In the genomic region with DNA sequence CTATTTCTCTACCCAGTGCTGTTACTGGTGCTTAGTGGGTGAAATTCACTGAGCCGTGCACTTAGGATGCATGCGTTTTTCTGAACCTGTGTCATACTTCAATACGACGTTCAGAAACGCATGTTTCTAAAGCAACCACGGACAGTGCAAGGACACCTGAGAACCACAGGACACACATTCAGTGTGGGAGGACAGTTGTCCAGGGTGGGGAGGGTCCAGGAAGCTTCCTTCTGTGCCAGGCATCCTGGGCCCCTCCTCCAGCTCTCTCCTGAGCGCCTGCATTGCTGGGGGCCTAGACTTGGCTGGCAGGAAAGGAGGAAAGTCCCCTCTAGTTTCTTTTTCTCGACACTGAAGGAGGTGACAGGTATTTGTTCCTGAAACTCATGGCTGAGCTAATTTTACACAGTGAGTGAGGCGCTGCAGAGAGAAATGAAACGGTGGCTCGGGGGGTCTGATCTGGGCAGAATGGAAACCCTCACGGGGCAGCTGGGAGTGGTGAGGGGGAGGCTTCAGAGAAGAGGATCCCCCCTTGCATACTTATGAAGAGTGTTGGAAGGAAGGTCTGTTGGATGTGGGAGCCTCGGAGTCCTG, we compare ENCODE assay signal across 9 cellular contexts.
DNase-seq lines count a peak whose midpoint lies in the region; ATAC-seq and TF ChIP-seq lines count a peak whose summit lies in the region.
"Had no signal": no experiment of that assay in that cellular context is flagged by ENCODE, and none has a peak within 500 bp of the region (broad histone marks: within the 10 kb centered on the region; RNA-seq: fewer than 3 reads in every experiment).

No MANE protein-coding gene starts in this region.

- TF ChIP-seq CTCF in transverse colon (IDR thresholded peaks at IDR 0.05) = no peak
- no peak for TF ChIP-seq CTCF in spleen (IDR thresholded peaks at IDR 0.05 in 8 of 11, conservative IDR thresholded peaks at IDR 0.05 in 3 of 11)

- peak; percentile 49 for ATAC-seq in HG02885 (IDR thresholded peaks at IDR 0.05; ENCODE audit: poor library complexity, unreplicated experiment)
- peak; percentile 80 for ATAC-seq in activated T-helper 17 cell treated with anti-CD3 and anti-CD28 coated beads, Interleukin-2, amount 50 U/mL, for 72 hours (replicated peaks)

- H3K36me3 Mint-ChIP-seq in activated T-helper 17 cell treated with anti-CD3 and anti-CD28 coated beads, Interleukin-2, amount 50 U/mL, for 72 hours (ENCODE audit: low read depth) = no peaks in the 10 kb centered on the region

- peaks cover 11% of the 10 kb centered on the region for H3K27me3 Mint-ChIP-seq in activated T-helper 17 cell treated with anti-CD3 and anti-CD28 coated beads, Interleukin-2, amount 50 U/mL, for 72 hours

- H3K27ac Mint-ChIP-seq in activated T-helper 17 cell treated with anti-CD3 and anti-CD28 coated beads, Interleukin-2, amount 50 U/mL, for 72 hours = peak overlapping the region; percentile 51

- TF ChIP-seq POLR2A in transverse colon (IDR thresholded peaks at IDR 0.05) = no peak
- TF ChIP-seq POLR2A in spleen (IDR thresholded peaks at IDR 0.05) = no peak

- H3K27me3 ChIP-seq in transverse colon (peaks cover 6% of the 10 kb centered on the region), spleen (replicated peaks in 1 of 7) (peaks cover 0 to 13% (median 0%) of the 10 kb centered on the region in 7 donors)

- peaks cover 4 to 35% (median 25%) of the 10 kb centered on the region in 4 donors for H3K4me1 ChIP-seq in transverse colon
- H3K4me1 ChIP-seq in spleen = peaks cover 30 to 96% (median 65%) of the 10 kb centered on the region in 6 donors

- H3K4me3 ChIP-seq in transverse colon (no peak overlapping the region), spleen (peak overlapping the region in 1 of 8 donors; percentile 21)

- in situ Hi-C loops in transverse colon (cut with MboI; ENCODE audit: low pct_ligation_motif_present in 1 of 4, low pct_unique_long_range_greater_than_20kb in 1 of 4, low sequenced_read_pairs in 3 of 4) = loop anchor here (5.0 to 10.0 kb wide), 2 partner anchors 164 to 167 kb away; no protein-coding TSS in a partner anchor

- H3K9me3 Mint-ChIP-seq in activated T-helper 17 cell treated with anti-CD3 and anti-CD28 coated beads, Interleukin-2, amount 50 U/mL, for 72 hours = no peaks in the 10 kb centered on the region

- DNase-seq in activated naive CD4-positive, alpha-beta T cell treated with Interleukin-2 at 50 U/mL for 16 hours = peak; percentile 24
- DNase-seq in activated naive CD4-positive, alpha-beta T cell (lab: John Stamatoyannopoulos, UW) = no peak
- DNase-seq in transverse colon (peak; percentile 6), spleen (no peak), NCI-H345 (lab: John Stamatoyannopoulos, UW) (no peak), NCI-H774 (lab: John Stamatoyannopoulos, UW) (no peak)
- DNase-seq: NCI-H526 treated with DMSO at 0.1 percent for 48 hours had no signal

- H3K9me3 ChIP-seq in transverse colon (no peaks in the 10 kb centered on the region), spleen (no peaks in the 10 kb centered on the region)

- peak overlapping the region; percentile 59 for H3K4me3 Mint-ChIP-seq in activated T-helper 17 cell treated with anti-CD3 and anti-CD28 coated beads, Interleukin-2, amount 50 U/mL, for 72 hours

- H3K4me1 Mint-ChIP-seq in activated T-helper 17 cell treated with anti-CD3 and anti-CD28 coated beads, Interleukin-2, amount 50 U/mL, for 72 hours = peaks cover 28% of the 10 kb centered on the region

- no peak for TF ChIP-seq EP300 in transverse colon (IDR thresholded peaks at IDR 0.05; ENCODE audit: low read depth)

- H3K27ac ChIP-seq in transverse colon (no peak overlapping the region), spleen (peak overlapping the region in 4 of 8 donors; percentile 28 to 67 (median 42))

- intact Hi-C loops in transverse colon (cut with DNase I; ENCODE audit: low total_unique reads) (loop anchor here (5.0 kb wide), 1 partner anchor 167 kb away; no protein-coding TSS in a partner anchor), spleen (cut with DNase I; ENCODE audit: low total_unique reads) (no loop called here)

- H3K36me3 ChIP-seq in transverse colon (no peaks in the 10 kb centered on the region), spleen (no peaks in the 10 kb centered on the region)

- 63 to 72% methylated on average over 3 to 13 of the region's 13 CpGs for WGBS in transverse colon (ENCODE audit: low coverage in 1 of 2), 2 donors
- 45 to 60% (median 52%) methylated on average over 13 of the region's 13 CpGs for WGBS in spleen, 5 donors

Comparison
In these comparisons a context has a peak if more than half of its experiments do, and no peak if none do; other contexts are left out.
1. DNase-seq: peak in activated naive CD4-positive, alpha-beta T cell treated with Interleukin-2 at 50 U/mL for 16 hours (single experiment) and transverse colon (single experiment); none in activated naive CD4-positive, alpha-beta T cell (0 of 4), spleen (single experiment), NCI-H345 (single experiment) and NCI-H774 (single experiment).